Comparison of ENCODE assay signal across 23 cellular contexts in genomic region chr1:213120386-213120785, GRCh38.
A peak's percentile ranks its signal among the peaks of the same experiment; 100 is the strongest.
DNase-seq lines count a peak whose midpoint lies in the region; ATAC-seq, FAIRE-seq and TF ChIP-seq lines count a peak whose summit lies in the region.
"Had no signal": no experiment of that assay in that cellular context is flagged by ENCODE, and none has a peak within 500 bp of the region (broad histone marks: within the 10 kb centered on the region; RNA-seq: fewer than 3 reads in every experiment).

No MANE protein-coding gene starts in this region.

- intact Hi-C loops in colonic mucosa (cut with DNase I) = loop anchor here (10.0 kb wide), 2 partner anchors 124 to 444 kb away; no protein-coding TSS in a partner anchor

- H3K9me3 Mint-ChIP-seq in chondrocyte (ENCODE audit: low read depth) = peaks cover 4% of the 10 kb centered on the region
- peaks cover 11% of the 10 kb centered on the region for H3K9me3 Mint-ChIP-seq in nephron progenitor cell
- H3K9me3 Mint-ChIP-seq: activated CD4-positive, alpha-beta memory T cell treated with anti-CD3 and anti-CD28 coated beads for 36 hours; type B pancreatic cell; WTC11 had no signal

- no peak overlapping the region for H3K9ac ChIP-seq in colonic mucosa (ENCODE audit: low read depth in 2 of 2, low read length in 2 of 2)

- peaks cover 14% of the 10 kb centered on the region for H3K79me2 ChIP-seq in ACC112 (ENCODE audit: control insufficient read depth, insufficient read depth, low read length, unreplicated experiment)

- DNase-seq in H54 (ENCODE audit: insufficient read length, low spot score) (no peak), chondrocyte (ENCODE audit: low spot score) (no peak), nephron progenitor cell (no peak), colonic mucosa (no peak), SJCRH30 (no peak)
- no peak for DNase-seq in stimulated activated CD4-positive, alpha-beta T cell treated with anti-CD3 and anti-CD28 coated beads, Interleukin-15, amount 100 ng/mL, for 24 hours
- DNase-seq: ACHN; activated CD4-positive, alpha-beta memory T cell treated with anti-CD3 and anti-CD28 coated beads for 36 hours; adrenal gland; C1 segment of cervical spinal cord; erythroblast; foreskin keratinocyte; NCI-H1694 treated with DMSO at 0.1 percent for 48 hours; T-helper 9 cell had no signal

- H2AFZ ChIP-seq in ACC112 (ENCODE audit: low read length, unreplicated experiment) = no peak overlapping the region

- ATAC-seq in HG03521 (IDR thresholded peaks at IDR 0.05; ENCODE audit: unreplicated experiment) = no peak
- ATAC-seq: WTC11 had no signal

- H3K36me3 Mint-ChIP-seq in chondrocyte (ENCODE audit: low read depth) = no peaks in the 10 kb centered on the region
- H3K36me3 Mint-ChIP-seq in nephron progenitor cell (ENCODE audit: low read depth) = peaks cover 21% of the 10 kb centered on the region
- H3K36me3 Mint-ChIP-seq: activated CD4-positive, alpha-beta memory T cell treated with anti-CD3 and anti-CD28 coated beads for 36 hours; WTC11 had no signal

- H3K4me1 Mint-ChIP-seq in chondrocyte (ENCODE audit: low read depth) (peaks cover 42% of the 10 kb centered on the region), nephron progenitor cell (no peaks in the 10 kb centered on the region)
- H3K4me1 Mint-ChIP-seq: WTC11 had no signal

- no peak overlapping the region for H3K4me3 Mint-ChIP-seq in chondrocyte (ENCODE audit: unreplicated experiment)
- H3K4me3 Mint-ChIP-seq in nephron progenitor cell = no peak overlapping the region
- H3K4me3 Mint-ChIP-seq: activated CD4-positive, alpha-beta memory T cell treated with anti-CD3 and anti-CD28 coated beads for 36 hours; type B pancreatic cell; WTC11 had no signal

- peak overlapping the region; percentile 73 for H3K27ac Mint-ChIP-seq in chondrocyte (ENCODE audit: unreplicated experiment)
- H3K27ac Mint-ChIP-seq in nephron progenitor cell = peak overlapping the region; percentile 27
- H3K27ac Mint-ChIP-seq: activated CD4-positive, alpha-beta memory T cell treated with anti-CD3 and anti-CD28 coated beads for 36 hours; type B pancreatic cell; WTC11 had no signal

- H3K4me3 ChIP-seq in ACC112 (ENCODE audit: low read depth, low read length) (peak overlapping the region; percentile 3; the same call in 1 of the 2 replicates), colonic mucosa (no peak overlapping the region), SJCRH30 (no peak overlapping the region)
- H3K4me3 ChIP-seq: adrenal gland, breast epithelium, HAP-1, right atrium auricular region had no signal

- H3K36me3 ChIP-seq in ACC112 (ENCODE audit: insufficient read depth, low read length) (no peaks in the 10 kb centered on the region), colonic mucosa (no peaks in the 10 kb centered on the region), SJCRH30 (peaks cover 4% of the 10 kb centered on the region; the same call in 1 of the 2 replicates)
- H3K36me3 ChIP-seq: adrenal gland, breast epithelium, HAP-1, right atrium auricular region had no signal

- H3K27ac ChIP-seq in ACC112 (ENCODE audit: low read depth, low read length) (peak overlapping the region; percentile 37), colonic mucosa (no peak overlapping the region), SJCRH30 (no peak overlapping the region)
- H3K27ac ChIP-seq: breast epithelium, foreskin keratinocyte, right atrium auricular region had no signal

- H3K27me3 ChIP-seq in ACC112 (ENCODE audit: insufficient read depth, low read length) (no peaks in the 10 kb centered on the region), colonic mucosa (no peaks in the 10 kb centered on the region), SJCRH30 (no peaks in the 10 kb centered on the region)
- H3K27me3 ChIP-seq: adrenal gland, breast epithelium, foreskin keratinocyte, right atrium auricular region had no signal

- H3K9me3 ChIP-seq in colonic mucosa (no peaks in the 10 kb centered on the region), SJCRH30 (replicated peaks) (peaks cover 3% of the 10 kb centered on the region; the same call in 1 of the 2 replicates)
- H3K9me3 ChIP-seq: adrenal gland, breast epithelium, HAP-1, right atrium auricular region had no signal

- no peaks in the 10 kb centered on the region for H3K27me3 Mint-ChIP-seq in chondrocyte (ENCODE audit: low read depth)
- H3K27me3 Mint-ChIP-seq in nephron progenitor cell (ENCODE audit: low read depth, poor library complexity) = no peaks in the 10 kb centered on the region
- H3K27me3 Mint-ChIP-seq: activated CD4-positive, alpha-beta memory T cell treated with anti-CD3 and anti-CD28 coated beads for 36 hours; type B pancreatic cell had no signal

- H3K4me1 ChIP-seq in ACC112 (ENCODE audit: control insufficient read depth, insufficient read depth, low read length, unreplicated experiment) (peaks cover 36% of the 10 kb centered on the region), colonic mucosa (no peaks in the 10 kb centered on the region), SJCRH30 (peaks cover 14% of the 10 kb centered on the region)
- H3K4me1 ChIP-seq: breast epithelium, HAP-1 had no signal

- no peak for TF ChIP-seq POLR2A in H54 (IDR thresholded peaks at IDR 0.05; ENCODE audit: low read depth, low read length)

- no peak for TF ChIP-seq CTCF in chondrocyte (IDR thresholded peaks at IDR 0.05)
- no peak for TF ChIP-seq CTCF in nephron progenitor cell (IDR thresholded peaks at IDR 0.05)
- no peak for TF ChIP-seq CTCF in colonic mucosa (IDR thresholded peaks at IDR 0.05)

- peak; percentile 55 for FAIRE-seq in H54 (lab: Jason Lieb, UNC)
- FAIRE-seq: G401.6, HTR-8/SVneo had no signal
